Comparison of ENCODE assay signal across 15 cellular contexts in genomic region chr2:172230783-172231446, GRCh38.
DNase-seq lines count a peak whose midpoint lies in the region; ATAC-seq, FAIRE-seq and TF ChIP-seq lines count a peak whose summit lies in the region.
"Had no signal": no experiment of that assay in that cellular context is flagged by ENCODE, and none has a peak within 500 bp of the region (broad histone marks: within the 10 kb centered on the region; RNA-seq: fewer than 3 reads in every experiment).

No MANE protein-coding gene starts in this region.

- TF ChIP-seq CTCF in progenitor cell of endocrine pancreas (IDR thresholded peaks at IDR 0.05; ENCODE audit: unreplicated experiment), result no peak
- no peak for TF ChIP-seq CTCF in D721Med (IDR thresholded peaks at IDR 0.05; ENCODE audit: insufficient read depth, missing control alignments)

- H3K4me3 Mint-ChIP-seq in progenitor cell of endocrine pancreas (ENCODE audit: low read depth), result no peak overlapping the region
- H3K4me3 Mint-ChIP-seq: activated B cell treated with CpG ODN at 0.5 μM for 24 hours; activated naive CD4-positive, alpha-beta T cell treated with anti-CD3 and anti-CD28 coated beads, Interleukin-2, amount 10 ng/mL, durations not matched to agents 7 days and 5 days; B cell had no signal

- H3K4me1 Mint-ChIP-seq in progenitor cell of endocrine pancreas (ENCODE audit: low read depth), result peaks cover 41% of the 10 kb centered on the region

- H3K9me3 Mint-ChIP-seq in progenitor cell of endocrine pancreas (ENCODE audit: low read depth), result no peaks in the 10 kb centered on the region
- H3K9me3 Mint-ChIP-seq: activated B cell treated with CpG ODN at 0.5 μM for 24 hours; activated naive CD4-positive, alpha-beta T cell treated with anti-CD3 and anti-CD28 coated beads, Interleukin-2, amount 10 ng/mL, durations not matched to agents 7 days and 5 days had no signal

- H3K27me3 Mint-ChIP-seq in progenitor cell of endocrine pancreas, result peaks cover 64% of the 10 kb centered on the region

- FAIRE-seq in H54 (lab: Jason Lieb, UNC) (peak; percentile 41), D721Med (lab: Jason Lieb, UNC) (no peak)
- FAIRE-seq: GM12891 had no signal

- no peaks in the 10 kb centered on the region for H3K36me3 Mint-ChIP-seq in progenitor cell of endocrine pancreas (ENCODE audit: insufficient read depth)
- H3K36me3 Mint-ChIP-seq: activated naive CD4-positive, alpha-beta T cell treated with anti-CD3 and anti-CD28 coated beads, Interleukin-2, amount 10 ng/mL, durations not matched to agents 7 days and 5 days had no signal

- ATAC-seq in SK-N-SH treated with all-trans-retinoic acid at 6 μM for 48 hours (peak; percentile 74), esophagus mucosa (peak; percentile 63), GM21825 (IDR thresholded peaks at IDR 0.05; ENCODE audit: unreplicated experiment) (no peak)

- H3K27ac Mint-ChIP-seq in progenitor cell of endocrine pancreas, result peak overlapping the region; percentile 82
- H3K27ac Mint-ChIP-seq: activated B cell treated with CpG ODN at 0.5 μM for 24 hours; activated naive CD4-positive, alpha-beta T cell treated with anti-CD3 and anti-CD28 coated beads, Interleukin-2, amount 10 ng/mL, durations not matched to agents 7 days and 5 days; B cell had no signal

- no peak for TF ChIP-seq POLR2A in H54 (IDR thresholded peaks at IDR 0.05; ENCODE audit: low read depth, low read length)

- peak; percentile 47 for DNase-seq in H54 (ENCODE audit: insufficient read length, low spot score)
- no peak for DNase-seq in progenitor cell of endocrine pancreas (ENCODE audit: low spot score, unreplicated experiment)
- no peak for DNase-seq in NCI-H1417 treated with DMSO at 0.1 percent for 48 hours (lab: John Stamatoyannopoulos, UW)
- no peak for DNase-seq in cortex of kidney (lab: John Stamatoyannopoulos, UW)
- DNase-seq in D721Med (ENCODE audit: insufficient read length, low spot score), result no peak
- DNase-seq: activated B cell treated with CpG ODN at 0.5 μM for 24 hours; activated CD8-positive, alpha-beta memory T cell treated with anti-CD3 and anti-CD28 coated beads, Interleukin-2, amount 50 U/mL, for 48 hours; activated naive CD4-positive, alpha-beta T cell treated with anti-CD3 and anti-CD28 coated beads, Interleukin-2, amount 10 ng/mL, durations not matched to agents 7 days and 5 days; DMS79; NCI-H2107 had no signal

TF ChIP-seq in SK-N-SH treated with all-trans-retinoic acid at 6 μM for 48 hours, 23 proteins besides CTCF, POLR2A, EP300 and RAD21:
- no peak for TF ChIP-seq PATZ1 (CRISPR knock-in tag; IDR thresholded peaks at IDR 0.05; ENCODE audit: borderline replicate concordance)
- TF ChIP-seq TCF4 (CRISPR knock-in tag; IDR thresholded peaks at IDR 0.05; ENCODE audit: borderline replicate concordance), result no peak
- no peak for TF ChIP-seq RARB (CRISPR knock-in tag; IDR thresholded peaks at IDR 0.05)
- TF ChIP-seq ZFP3 (CRISPR knock-in tag; IDR thresholded peaks at IDR 0.05), result no peak
- no peak for TF ChIP-seq ZFP30 (CRISPR knock-in tag; IDR thresholded peaks at IDR 0.05)
- TF ChIP-seq TSHZ2 (CRISPR knock-in tag; IDR thresholded peaks at IDR 0.05), result no peak
- no peak for TF ChIP-seq GLIS3 (CRISPR knock-in tag; IDR thresholded peaks at IDR 0.05)
- TF ChIP-seq ISL1 (CRISPR knock-in tag; IDR thresholded peaks at IDR 0.05), result no peak
- no peak for TF ChIP-seq ZNF8 (CRISPR knock-in tag; IDR thresholded peaks at IDR 0.05)
- no peak for TF ChIP-seq POU6F1 (CRISPR knock-in tag; IDR thresholded peaks at IDR 0.05; ENCODE audit: borderline replicate concordance, low read depth)
- no peak for TF ChIP-seq CREB5 (CRISPR knock-in tag; IDR thresholded peaks at IDR 0.05; ENCODE audit: low read depth)
